In genomic region chr4:53490161-53490915, GRCh38 we compare ENCODE assay signal across 1 cellular context.
TF ChIP-seq lines count a peak whose summit lies in the region.

No MANE protein-coding gene starts in this region.

TF ChIP-seq in A549, 52 proteins besides CTCF, POLR2A, EP300 and RAD21 (continued from another document):
- TF ChIP-seq REST (IDR thresholded peaks at IDR 0.05) = no peak
- TF ChIP-seq MAX (IDR thresholded peaks at IDR 0.05) = no peak
- no peak for TF ChIP-seq KDM5A (IDR thresholded peaks at IDR 0.05)
TF ChIP-seq in A549: peak in this region for 0.
